ENCODE assay signal across 30 cellular contexts in genomic region chr14:85175556-85175955, GRCh38.
DNase-seq lines count a peak whose midpoint lies in the region; ATAC-seq and TF ChIP-seq lines count a peak whose summit lies in the region.
"Had no signal": no experiment of that assay in that cellular context is flagged by ENCODE, and none has a peak within 500 bp of the region (broad histone marks: within the 10 kb centered on the region; RNA-seq: fewer than 3 reads in every experiment).

No MANE protein-coding gene starts in this region.

- ATAC-seq in HG03457 (IDR thresholded peaks at IDR 0.05; ENCODE audit: unreplicated experiment) = no peak
- ATAC-seq: A549; mucosa of descending colon; natural killer cell treated with Interleukin-12 subunit alpha and Interleukin-12 subunit beta and Interleukin-15 and Interleukin-18, amount 100 ng/mL, for 72 hours; Panc1 had no signal

- no peak overlapping the region for H3K4me3 ChIP-seq in foreskin fibroblast (ENCODE audit: low read depth in 1 of 2, low read length in 2 of 2)
- H3K4me3 ChIP-seq: A549, cardiac muscle cell, lung, mucosa of descending colon, tibial nerve had no signal

- peak; percentile 3 for DNase-seq in AG09319 (ENCODE audit: extremely low read depth, low read depth)
- DNase-seq in HS-5 (ENCODE audit: low read depth) = peak; percentile 49
- DNase-seq in dedifferentiated amniotic fluid mesenchymal stem cell (ENCODE audit: extremely low spot score) = peak; percentile 52
- DNase-seq in foreskin fibroblast = peak; percentile 9 to 59
- no peak for DNase-seq in activated effector memory CD4-positive, alpha-beta T cell treated with Interleukin-2 at 50 U/mL for 16 hours
- no peak for DNase-seq in activated CD4-positive, alpha-beta T cell treated with anti-CD3 and anti-CD28 coated beads, Interleukin-2, amount 50 U/mL, for 1 hour
- no peak for DNase-seq in stimulated activated CD4-positive, alpha-beta T cell treated with anti-CD3 and anti-CD28 coated beads, Interleukin-2, amount 100 ng/mL, for 24 hours
- DNase-seq: activated CD4-positive, alpha-beta T cell treated with anti-CD3 and anti-CD28 coated beads for 48 hours; activated gamma-delta T cell treated with Interleukin-2 at 50 U/mL for 16 hours; activated T-cell treated with anti-CD3 and anti-CD28 coated beads, Interleukin-2, amount 50 U/mL, for 1 hour; C1 segment of cervical spinal cord; COR-L47; cortex of kidney; DMS79; mucosa of descending colon; NCI-H1092; NCI-H187; NCI-H2171; NCI-H526; SHP77 treated with DMSO at 0.1 percent for 48 hours; small intestine; stimulated activated CD8-positive, alpha-beta memory T cell treated with anti-CD3 and anti-CD28 coated beads, Interleukin-4, amount 100 ng/mL, for 48 hours; WERI-Rb-1 had no signal

- TF ChIP-seq CTCF in AG09319 (IDR thresholded peaks at IDR 0.05; ENCODE audit: low read depth, low read length) (no peak), foreskin fibroblast (IDR thresholded peaks at IDR 0.05; ENCODE audit: low read depth, low read length) (no peak)

Comparison
In these comparisons a context has a peak if more than half of its experiments do, and no peak if none do; other contexts are left out.
1. DNase-seq: peak in AG09319 (single experiment), HS-5 (single experiment), dedifferentiated amniotic fluid mesenchymal stem cell (single experiment) and foreskin fibroblast (2 of 2); none in activated effector memory CD4-positive, alpha-beta T cell treated with Interleukin-2 at 50 U/mL for 16 hours (single experiment), activated CD4-positive, alpha-beta T cell treated with anti-CD3 and anti-CD28 coated beads, Interleukin-2, amount 50 U/mL, for 1 hour (single experiment) and stimulated activated CD4-positive, alpha-beta T cell treated with anti-CD3 and anti-CD28 coated beads, Interleukin-2, amount 100 ng/mL, for 24 hours (0 of 2).